Comparison of ENCODE assay signal across 16 cellular contexts in the genomic region with DNA sequence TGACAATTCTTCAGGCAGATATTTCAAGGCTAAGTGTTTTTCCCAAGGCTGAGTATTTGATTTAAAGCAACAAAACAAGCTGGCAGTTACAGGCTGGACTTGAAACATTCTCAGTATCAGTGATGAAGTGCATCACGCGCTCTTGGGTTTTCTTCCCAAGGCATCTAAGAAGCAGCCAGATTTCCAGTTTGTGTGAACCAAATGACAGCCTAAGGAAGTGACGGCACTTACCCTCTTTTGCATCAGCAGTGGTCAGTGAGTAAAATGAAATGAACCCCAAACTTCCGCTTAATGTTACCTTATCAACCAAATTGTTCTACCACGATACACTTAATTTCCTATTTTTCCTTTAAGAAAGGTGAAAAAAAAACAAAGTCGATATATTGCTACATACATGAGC. TPM values are rescaled to one million over a fixed set of nuclear protein-coding genes. Genes with fewer than 3 reads are reported as not detected.
"Had no signal": no experiment of that assay in that cellular context is flagged by ENCODE, and none has a peak within 500 bp of the region (broad histone marks: within the 10 kb centered on the region; RNA-seq: fewer than 3 reads in every experiment).

No MANE protein-coding gene starts in this region.

- H3K4me3 ChIP-seq: stomach, uterus had no signal

- H3K36me3 ChIP-seq: stomach, uterus had no signal

- H3K27ac Mint-ChIP-seq: activated CD4-positive, alpha-beta memory T cell treated with anti-CD3 and anti-CD28 coated beads for 36 hours; activated T-helper 17 cell treated with anti-CD3 and anti-CD28 coated beads, Interleukin-2, amount 50 U/mL, for 72 hours; brain had no signal

- H3K4me1 ChIP-seq: stomach, uterus had no signal

- H3K9me3 ChIP-seq: stomach, uterus had no signal

- H3K4me3 Mint-ChIP-seq: activated CD4-positive, alpha-beta memory T cell treated with anti-CD3 and anti-CD28 coated beads for 36 hours; activated T-helper 17 cell treated with anti-CD3 and anti-CD28 coated beads, Interleukin-2, amount 50 U/mL, for 72 hours; brain; neural crest cell had no signal

- H3K27me3 ChIP-seq: stomach, uterus had no signal

- H3K27me3 Mint-ChIP-seq: activated CD4-positive, alpha-beta memory T cell treated with anti-CD3 and anti-CD28 coated beads for 36 hours; brain had no signal

- ATAC-seq: activated T-helper 17 cell treated with anti-CD3 and anti-CD28 coated beads, Interleukin-2, amount 50 U/mL, for 72 hours had no signal

- H3K4me1 Mint-ChIP-seq: activated T-helper 17 cell treated with anti-CD3 and anti-CD28 coated beads, Interleukin-2, amount 50 U/mL, for 72 hours; brain had no signal

- DNase-seq: activated CD4-positive, alpha-beta memory T cell treated with anti-CD3 and anti-CD28 coated beads for 36 hours; activated CD4-positive, CD25-positive, alpha-beta regulatory T cell treated with anti-CD3 and anti-CD28 coated beads, Interleukin-2, amount 50 U/mL, for 72 hours; activated naive CD4-positive, alpha-beta T cell treated with anti-CD3 and anti-CD28 coated beads, Interleukin-2, amount 50 U/mL, for 16 hours; amygdala; effector memory CD4-positive, alpha-beta T cell; glutamatergic neuron; stimulated activated CD4-positive, alpha-beta T cell treated with anti-CD3 and anti-CD28 coated beads, Interleukin-12 subunit alpha, Interleukin-12 subunit beta, amount 100 ng/mL, for 4 hours; stimulated activated CD4-positive, alpha-beta T cell treated with anti-CD3 and anti-CD28 coated beads, Interleukin-2, amount 100 ng/mL, for 48 hours; stomach; uterus had no signal

- H3K9me3 Mint-ChIP-seq: activated CD4-positive, alpha-beta memory T cell treated with anti-CD3 and anti-CD28 coated beads for 36 hours; neural crest cell had no signal

- H3K36me3 Mint-ChIP-seq: activated CD4-positive, alpha-beta memory T cell treated with anti-CD3 and anti-CD28 coated beads for 36 hours; brain had no signal

- H3K27ac ChIP-seq: stomach, uterus had no signal

RNA-seq across cellular contexts. Expression of a gene that starts 15.8 kb away (rescaled TPM):
- total RNA-seq: activated T-helper 17 cell treated with anti-CD3 and anti-CD28 coated beads, Interleukin-2, amount 50 U/mL, for 72 hours; lung microvascular endothelial cell; neural crest cell; osteocyte; T-helper 2 cell treated with Interferon-gamma antibody and Interleukin-4, amounts not matched to agents 100 ng/mL and 5 ng/mL, for 36 hours had no signal
